Comparison of ENCODE assay signal across 15 cellular contexts in the genomic region with DNA sequence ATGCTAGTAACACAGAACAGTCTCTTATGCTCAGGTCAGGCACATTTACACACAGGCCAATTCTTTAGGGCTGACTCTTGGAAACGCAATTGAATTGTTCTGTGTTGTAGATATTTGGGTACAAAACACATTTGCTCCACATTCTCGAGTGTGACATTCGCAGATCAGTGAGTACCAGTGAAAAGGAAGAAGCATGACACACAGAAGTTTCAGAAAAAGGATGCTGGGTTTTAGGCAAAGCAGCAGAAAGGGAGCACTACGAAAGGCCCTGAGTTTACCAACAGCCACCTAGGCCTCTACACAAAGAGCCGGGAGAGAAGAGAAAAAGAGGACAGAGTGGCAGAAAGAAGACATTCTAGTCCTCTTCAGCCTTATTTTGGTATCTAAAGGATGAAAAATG.
DNase-seq lines count a peak whose midpoint lies in the region; ATAC-seq and TF ChIP-seq lines count a peak whose summit lies in the region.
"Had no signal": no experiment of that assay in that cellular context is flagged by ENCODE, and none has a peak within 500 bp of the region (broad histone marks: within the 10 kb centered on the region; RNA-seq: fewer than 3 reads in every experiment).

No MANE protein-coding gene starts in this region.

- H3K36me3 Mint-ChIP-seq in naive B cell (peaks cover 0 to 8% of the 10 kb centered on the region in 2 donors), Caco-2 (ENCODE audit: insufficient read depth, unreplicated experiment) (no peaks in the 10 kb centered on the region)

- ATAC-seq in GM21528 (IDR thresholded peaks at IDR 0.05; ENCODE audit: low FRiP score, unreplicated experiment) = peak; percentile 40
- ATAC-seq in naive B cell (ENCODE audit: low read depth in 2 of 2) = peak; percentile 36 to 37

- H4K20me1 ChIP-seq in OCI-LY3 (ENCODE audit: insufficient read depth, low read length) = no peaks in the 10 kb centered on the region

- peak overlapping the region; percentile 52 for H3K4me2 ChIP-seq in OCI-LY3 (ENCODE audit: low read length)

- H3K4me3 Mint-ChIP-seq in naive B cell (peak overlapping the region; percentile 1 to 84 (median 65)), Caco-2 (ENCODE audit: unreplicated experiment) (no peak overlapping the region)

- H3K27me3 ChIP-seq in OCI-LY3 (ENCODE audit: low read depth, low read length) (no peaks in the 10 kb centered on the region), Caco-2 (replicated peaks; ENCODE audit: control insufficient read depth, insufficient read depth, low read length) (no peaks in the 10 kb centered on the region)
- H3K27me3 ChIP-seq: adrenal gland, heart right ventricle had no signal

- H3K27me3 Mint-ChIP-seq in naive B cell (no peaks in the 10 kb centered on the region), Caco-2 (ENCODE audit: insufficient read depth, unreplicated experiment) (peaks cover 3% of the 10 kb centered on the region)

- peak overlapping the region; percentile 40; the same call in 1 of the 2 replicates for H3K9ac ChIP-seq in OCI-LY3 (ENCODE audit: low read length)

- peak overlapping the region; percentile 67 for H3K27ac ChIP-seq in OCI-LY3 (ENCODE audit: low read length)
- H3K27ac ChIP-seq: adrenal gland, VCaP had no signal

- no TSS peak for BruUV-seq in Caco-2 (replicated peaks; lab: Mats Ljungman, UMichigan)

- CTCF ChIA-PET in Caco-2 (lab: Charles Lee) = no interaction called here

- peaks cover 4% of the 10 kb centered on the region for H3K9me3 ChIP-seq in OCI-LY3 (ENCODE audit: insufficient read depth, low read length)
- H3K9me3 ChIP-seq in Caco-2 = no peaks in the 10 kb centered on the region
- H3K9me3 ChIP-seq: adrenal gland, heart right ventricle had no signal

- no peak for TF ChIP-seq CTCF in GM12865 (IDR thresholded peaks at IDR 0.05; ENCODE audit: insufficient read depth, low read depth, low read length, missing control alignments)
- TF ChIP-seq CTCF in OCI-LY3 (IDR thresholded peaks at IDR 0.05; ENCODE audit: low read depth, low read length) = no peak
- TF ChIP-seq CTCF in Caco-2 (IDR thresholded peaks at IDR 0.05; ENCODE audit: insufficient read depth in 1 of 2, low read depth in 1 of 2, low read length in 1 of 2, severe bottlenecking in 1 of 2, unreplicated experiment in 1 of 2) = no peak

- DNase-seq in GM12865 (ENCODE audit: low read depth) = peak; percentile 68
- peak; percentile 52 for DNase-seq in naive B cell
- no peak for DNase-seq in NCI-H524 treated with DMSO at 0.1 percent for 48 hours (lab: John Stamatoyannopoulos, UW)
- no peak for DNase-seq in glomerular visceral epithelial cell (ENCODE audit: extremely low spot score)
- no peak for DNase-seq in SKM-1 (lab: John Stamatoyannopoulos, UW; ENCODE audit: unreplicated experiment)
- DNase-seq in Caco-2 = no peak
- DNase-seq: adrenal gland, COR-L47, H7, heart right ventricle, NCI-H2107, retina had no signal

- H3K36me3 ChIP-seq in OCI-LY3 (replicated peaks; ENCODE audit: low read depth, low read length) (peaks cover 9% of the 10 kb centered on the region), Caco-2 (ENCODE audit: control insufficient read depth, insufficient read depth, low read length) (no peaks in the 10 kb centered on the region)
- H3K36me3 ChIP-seq: adrenal gland, heart right ventricle had no signal

- H3K4me1 Mint-ChIP-seq in naive B cell (peaks cover 78 to 91% (median 90%) of the 10 kb centered on the region in 3 donors), Caco-2 (ENCODE audit: low read depth, unreplicated experiment) (no peaks in the 10 kb centered on the region)

- H2AFZ ChIP-seq in OCI-LY3 (ENCODE audit: low read depth, low read length) = peak overlapping the region; percentile 82

- H3K4me1 ChIP-seq in OCI-LY3 (ENCODE audit: low read length) = peaks cover 76% of the 10 kb centered on the region
- no peaks in the 10 kb centered on the region for H3K4me1 ChIP-seq in Caco-2

- intact Hi-C loops in Caco-2 (cut with micrococcal nuclease; ENCODE audit: unreplicated experiment) = loop anchor here (10.0 kb wide), 2 partner anchors 395 to 585 kb away; no protein-coding TSS in a partner anchor

- H3K9me3 Mint-ChIP-seq in naive B cell (peaks cover 0 to 12% (median 5%) of the 10 kb centered on the region in 7 donors), Caco-2 (ENCODE audit: unreplicated experiment) (peaks cover 10% of the 10 kb centered on the region)

- peak overlapping the region; percentile 94 to 99 (median 98) for H3K27ac Mint-ChIP-seq in naive B cell
- H3K27ac Mint-ChIP-seq in Caco-2 (ENCODE audit: unreplicated experiment) = no peak overlapping the region

- H3K79me2 ChIP-seq in OCI-LY3 (ENCODE audit: low read length) = no peaks in the 10 kb centered on the region

- POLR2A ChIA-PET in Caco-2 (lab: Charles Lee) = no interaction called here

- H3K4me3 ChIP-seq in GM12865 (ENCODE audit: low read depth, low read length) = 0 out of 2 replicates have a peak overlapping the region, but pooled peaks have one; percentile 14
- peak overlapping the region; percentile 8; the same call in 1 of the 2 replicates for H3K4me3 ChIP-seq in OCI-LY3 (ENCODE audit: low read length)
- no peak overlapping the region for H3K4me3 ChIP-seq in Caco-2 (ENCODE audit: low read depth, low read length)
- H3K4me3 ChIP-seq: adrenal gland, heart right ventricle had no signal

Comparison
In these comparisons a context has a peak if more than half of its experiments do, and no peak if none do; other contexts are left out.
1. DNase-seq: peak in GM12865 (single experiment) and naive B cell (single experiment); none in NCI-H524 treated with DMSO at 0.1 percent for 48 hours (single experiment), glomerular visceral epithelial cell (single experiment), SKM-1 (single experiment) and Caco-2 (0 of 2).